23 cellular contexts compared by ENCODE assay signal in the genomic region with DNA sequence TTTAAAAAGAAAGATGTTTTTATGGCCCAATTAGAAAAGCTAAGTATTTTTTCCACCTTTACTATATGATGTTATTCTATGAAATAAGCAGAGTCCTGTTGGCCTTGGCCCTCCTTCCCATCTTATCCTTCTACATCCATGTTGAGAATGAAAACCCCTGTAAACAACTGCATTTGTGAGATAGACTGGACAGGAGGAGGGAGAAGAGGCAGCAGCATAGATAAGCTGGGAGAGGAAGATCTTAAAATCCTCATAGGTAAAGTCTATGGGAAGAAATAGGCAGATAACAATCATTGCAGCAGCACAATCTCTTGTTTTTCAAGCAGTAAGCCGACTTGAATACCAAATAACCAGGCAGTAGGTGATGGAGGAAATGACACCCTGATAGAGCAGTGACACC.
"Had no signal": no experiment of that assay in that cellular context is flagged by ENCODE, and none has a peak within 500 bp of the region (broad histone marks: within the 10 kb centered on the region; RNA-seq: fewer than 3 reads in every experiment).

No MANE protein-coding gene starts in this region.

- DNase-seq: colonic mucosa; cortex of kidney; effector CD8-positive, alpha-beta T cell; effector memory CD8-positive, alpha-beta T cell; endodermal cell; erythroblast; esophagus squamous epithelium; foreskin fibroblast; foreskin melanocyte; gastrocnemius medialis; glutamatergic neuron; head of caudate nucleus; heart right ventricle; hippocampal formation; left cardiac atrium; left lung; left ventricle myocardium superior; lower lobe of right lung; mesendoderm; midbrain; naive thymus-derived CD4-positive, alpha-beta T cell had no signal

- H3K4me3 ChIP-seq: colonic mucosa, esophagus squamous epithelium, gastrocnemius medialis, heart right ventricle, left lung, lower lobe of right lung had no signal

- H3K27ac Mint-ChIP-seq: dendritic cell treated with granulocyte-macrophage colony-stimulating factor and Interleukin-4, amounts not matched to agents 40 ng/mL and 50 ng/mL, for 4 days; effector memory CD8-positive, alpha-beta T cell; endodermal cell; naive thymus-derived CD4-positive, alpha-beta T cell had no signal

- H3K4me1 Mint-ChIP-seq: naive thymus-derived CD4-positive, alpha-beta T cell had no signal

- H3K27ac ChIP-seq: colonic mucosa, epithelial cell of prostate, esophagus squamous epithelium, gastrocnemius medialis, heart right ventricle, left lung, lower lobe of right lung had no signal

- H3K36me3 Mint-ChIP-seq: naive thymus-derived CD4-positive, alpha-beta T cell had no signal

- H3K4me1 ChIP-seq: colonic mucosa, esophagus squamous epithelium, gastrocnemius medialis, heart right ventricle, left lung, lower lobe of right lung had no signal

- H3K4me3 Mint-ChIP-seq: dendritic cell treated with granulocyte-macrophage colony-stimulating factor and Interleukin-4, amounts not matched to agents 40 ng/mL and 50 ng/mL, for 4 days; effector memory CD8-positive, alpha-beta T cell; endodermal cell; naive thymus-derived CD4-positive, alpha-beta T cell had no signal

- H3K9me3 Mint-ChIP-seq: dendritic cell treated with granulocyte-macrophage colony-stimulating factor and Interleukin-4, amounts not matched to agents 40 ng/mL and 50 ng/mL, for 4 days; effector memory CD8-positive, alpha-beta T cell; endodermal cell had no signal

- H3K27me3 ChIP-seq: colonic mucosa, esophagus squamous epithelium, gastrocnemius medialis, left lung had no signal

- H3K9me3 ChIP-seq: colonic mucosa, esophagus squamous epithelium, gastrocnemius medialis, left lung, lower lobe of right lung had no signal

- H3K36me3 ChIP-seq: colonic mucosa, esophagus squamous epithelium, gastrocnemius medialis, heart right ventricle, left lung, lower lobe of right lung had no signal
